Comparison of ENCODE assay signal across 13 cellular contexts in the genomic region with DNA sequence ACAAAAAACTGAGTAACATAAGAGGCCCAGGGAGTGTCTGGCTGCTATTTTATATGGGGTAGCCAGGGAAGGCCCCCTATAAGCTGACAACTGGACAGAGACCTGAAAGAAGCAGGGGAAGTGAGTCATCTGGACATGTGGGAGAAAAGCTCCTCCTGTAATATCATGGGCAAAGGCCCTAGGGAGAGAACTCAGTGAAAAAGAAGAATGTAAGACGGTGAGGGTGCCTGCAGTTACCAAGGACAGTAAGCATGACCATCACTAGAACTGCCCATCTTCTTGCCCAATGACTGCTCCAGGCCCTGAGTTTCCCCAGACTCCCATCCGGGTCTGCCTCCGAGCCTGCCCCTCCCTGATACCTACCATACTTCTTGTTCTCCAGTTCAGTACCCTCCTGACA. TPM values are rescaled to one million over a fixed set of nuclear protein-coding genes. Genes with fewer than 3 reads are reported as not detected.
DNase-seq lines count a peak whose midpoint lies in the region; ATAC-seq and TF ChIP-seq lines count a peak whose summit lies in the region.
"Had no signal": no experiment of that assay in that cellular context is flagged by ENCODE, and none has a peak within 500 bp of the region (broad histone marks: within the 10 kb centered on the region; RNA-seq: fewer than 3 reads in every experiment).

No MANE protein-coding gene starts in this region.

- no peak for DNase-seq in activated naive CD4-positive, alpha-beta T cell treated with anti-CD3 and anti-CD28 coated beads, Interleukin-2, amount 10 ng/mL, durations not matched to agents 7 days and 5 days
- no peak for DNase-seq in activated naive CD4-positive, alpha-beta T cell treated with anti-CD3 and anti-CD28 coated beads, Interleukin-2, amount 50 U/mL, for 16 hours
- no peak for DNase-seq in activated T-helper 2 cell treated with anti-CD3 and anti-CD28 coated beads, Interferon-gamma antibody, Interleukin-2, Interleukin-4, amounts not matched to agents 10 μg/mL and 5 μg/mL and 100 μg/mL, durations not matched to agents 14 hours and 24 hours and 36 hours (ENCODE audit: low spot score)
- DNase-seq in lower lobe of right lung (no peak), superior temporal gyrus (ENCODE audit: extremely low spot score) (peak; percentile 10), NCI-H526 treated with DMSO at 0.1 percent for 48 hours (lab: John Stamatoyannopoulos, UW) (no peak)
- DNase-seq in activated effector memory CD4-positive, alpha-beta T cell treated with Interleukin-2 at 50 U/mL for 16 hours = no peak
- DNase-seq: anterior cingulate cortex; nucleus accumbens; Right ventricle myocardium superior; stimulated activated naive CD4-positive, alpha-beta T cell treated with Interleukin-2 at 50 U/mL for 16 hours had no signal

- H3K27me3 Mint-ChIP-seq in activated naive CD4-positive, alpha-beta T cell treated with anti-CD3 and anti-CD28 coated beads, Interleukin-2, amount 10 ng/mL, durations not matched to agents 7 days and 5 days = peaks cover 10% of the 10 kb centered on the region
- peaks cover 3% of the 10 kb centered on the region for H3K27me3 Mint-ChIP-seq in activated T-helper 2 cell treated with anti-CD3 and anti-CD28 coated beads, Interferon-gamma antibody, Interleukin-2, Interleukin-4, amounts not matched to agents 10 μg/mL and 5 μg/mL and 100 μg/mL, durations not matched to agents 14 hours and 24 hours and 36 hours (ENCODE audit: low read depth)

- peaks cover 61% of the 10 kb centered on the region for H3K4me1 ChIP-seq in lower lobe of right lung

- H3K4me1 Mint-ChIP-seq in activated naive CD4-positive, alpha-beta T cell treated with anti-CD3 and anti-CD28 coated beads, Interleukin-2, amount 10 ng/mL, durations not matched to agents 7 days and 5 days = peaks cover 84% of the 10 kb centered on the region
- H3K4me1 Mint-ChIP-seq in activated T-helper 2 cell treated with anti-CD3 and anti-CD28 coated beads, Interferon-gamma antibody, Interleukin-2, Interleukin-4, amounts not matched to agents 10 μg/mL and 5 μg/mL and 100 μg/mL, durations not matched to agents 14 hours and 24 hours and 36 hours (ENCODE audit: low read depth) = peaks cover 40% of the 10 kb centered on the region

- H3K9me3 Mint-ChIP-seq in activated naive CD4-positive, alpha-beta T cell treated with anti-CD3 and anti-CD28 coated beads, Interleukin-2, amount 10 ng/mL, durations not matched to agents 7 days and 5 days = no peaks in the 10 kb centered on the region
- H3K9me3 Mint-ChIP-seq in activated T-helper 2 cell treated with anti-CD3 and anti-CD28 coated beads, Interferon-gamma antibody, Interleukin-2, Interleukin-4, amounts not matched to agents 10 μg/mL and 5 μg/mL and 100 μg/mL, durations not matched to agents 14 hours and 24 hours and 36 hours = no peaks in the 10 kb centered on the region

- ATAC-seq in lower lobe of right lung (no peak), HG03565 (IDR thresholded peaks at IDR 0.05; ENCODE audit: unreplicated experiment) (no peak)

- no peak overlapping the region for H3K4me3 ChIP-seq in lower lobe of right lung

- H3K4me3 Mint-ChIP-seq in activated naive CD4-positive, alpha-beta T cell treated with anti-CD3 and anti-CD28 coated beads, Interleukin-2, amount 10 ng/mL, durations not matched to agents 7 days and 5 days = peak overlapping the region; percentile 88
- H3K4me3 Mint-ChIP-seq in activated T-helper 2 cell treated with anti-CD3 and anti-CD28 coated beads, Interferon-gamma antibody, Interleukin-2, Interleukin-4, amounts not matched to agents 10 μg/mL and 5 μg/mL and 100 μg/mL, durations not matched to agents 14 hours and 24 hours and 36 hours (ENCODE audit: low read depth) = peak overlapping the region; percentile 85

- peaks cover 43% of the 10 kb centered on the region for H3K36me3 Mint-ChIP-seq in activated naive CD4-positive, alpha-beta T cell treated with anti-CD3 and anti-CD28 coated beads, Interleukin-2, amount 10 ng/mL, durations not matched to agents 7 days and 5 days
- H3K36me3 Mint-ChIP-seq in activated T-helper 2 cell treated with anti-CD3 and anti-CD28 coated beads, Interferon-gamma antibody, Interleukin-2, Interleukin-4, amounts not matched to agents 10 μg/mL and 5 μg/mL and 100 μg/mL, durations not matched to agents 14 hours and 24 hours and 36 hours (ENCODE audit: low read depth) = peaks cover 13% of the 10 kb centered on the region

- peak overlapping the region; percentile 82 for H3K27ac ChIP-seq in lower lobe of right lung
- H3K27ac ChIP-seq: KMS-11 had no signal

- H3K9me3 ChIP-seq in lower lobe of right lung = no peaks in the 10 kb centered on the region

- CTCF ChIA-PET in activated naive CD4-positive, alpha-beta T cell treated with anti-CD3 and anti-CD28 coated beads, Interleukin-2, amount 10 ng/mL, durations not matched to agents 7 days and 5 days (lab: Charles Lee) = interaction anchor here (0.6 to 7.0 kb wide), 4 partner anchors 36 to 209 kb away, joined by 4 to 58 read pairs (median 14); no protein-coding TSS in a partner anchor

- H3K27me3 ChIP-seq in lower lobe of right lung (ENCODE audit: low read depth) = no peaks in the 10 kb centered on the region

- TF ChIP-seq CTCF in lower lobe of right lung (IDR thresholded peaks at IDR 0.05) = no peak

- H3K36me3 ChIP-seq in lower lobe of right lung = no peaks in the 10 kb centered on the region

- intact Hi-C loops in activated T-helper 2 cell treated with anti-CD3 and anti-CD28 coated beads, Interferon-gamma antibody, Interleukin-2, Interleukin-4, amounts not matched to agents 10 μg/mL and 5 μg/mL and 100 μg/mL, durations not matched to agents 14 hours and 24 hours and 36 hours (cut with micrococcal nuclease) = loop anchor here (5.0 to 10.0 kb wide), 3 partner anchors 212 to 386 kb away; no protein-coding TSS in a partner anchor
- intact Hi-C loops in lower lobe of right lung (cut with DNase I) = no loop called here

- H3K27ac Mint-ChIP-seq in activated naive CD4-positive, alpha-beta T cell treated with anti-CD3 and anti-CD28 coated beads, Interleukin-2, amount 10 ng/mL, durations not matched to agents 7 days and 5 days = peak overlapping the region; percentile 9
- H3K27ac Mint-ChIP-seq in activated T-helper 2 cell treated with anti-CD3 and anti-CD28 coated beads, Interferon-gamma antibody, Interleukin-2, Interleukin-4, amounts not matched to agents 10 μg/mL and 5 μg/mL and 100 μg/mL, durations not matched to agents 14 hours and 24 hours and 36 hours = peak overlapping the region; percentile 32

RNA-seq across cellular contexts. Expression of a gene that starts 2.3 kb away (rescaled TPM):
- 112 and 117 TPM in 2 replicates for total RNA-seq in activated T-helper 2 cell treated with anti-CD3 and anti-CD28 coated beads, Interferon-gamma antibody, Interleukin-2, Interleukin-4, amounts not matched to agents 10 μg/mL and 5 μg/mL and 100 μg/mL, durations not matched to agents 14 hours and 24 hours and 36 hours
- total RNA-seq in lower lobe of right lung = 60.1 TPM
